10 cellular contexts compared by ENCODE assay signal in the genomic region with DNA sequence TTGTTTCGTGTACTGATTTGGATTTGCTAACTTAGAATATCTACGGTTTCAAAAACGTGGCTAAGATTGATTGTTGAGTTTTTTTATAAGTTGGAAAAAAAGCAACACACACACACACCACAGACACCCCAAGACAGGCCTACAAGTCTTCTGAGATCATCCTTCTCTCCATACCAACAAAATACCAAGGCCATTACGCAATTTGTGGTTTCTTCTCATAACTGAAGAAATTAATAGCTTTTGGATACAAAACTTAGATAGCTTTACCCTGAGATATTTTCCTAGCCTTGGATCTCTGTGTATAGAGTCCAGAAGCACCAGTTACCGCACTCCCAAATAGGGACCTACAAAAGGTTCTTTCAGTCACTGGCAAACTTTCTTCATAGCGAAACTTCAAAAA.
DNase-seq lines count a peak whose midpoint lies in the region; ATAC-seq and TF ChIP-seq lines count a peak whose summit lies in the region.
"Had no signal": no experiment of that assay in that cellular context is flagged by ENCODE, and none has a peak within 500 bp of the region (broad histone marks: within the 10 kb centered on the region; RNA-seq: fewer than 3 reads in every experiment).

No MANE protein-coding gene starts in this region.

- TF ChIP-seq POLR2A in esophagus squamous epithelium (IDR thresholded peaks at IDR 0.05) = no peak

- H3K9me3 Mint-ChIP-seq in GM23338 = no peaks in the 10 kb centered on the region
- H3K9me3 Mint-ChIP-seq in activated CD4-positive, alpha-beta T cell treated with anti-CD3 and anti-CD28 coated beads, Interleukin-2, amount 10 ng/mL, durations not matched to agents 7 days and 5 days = no peaks in the 10 kb centered on the region

- DNase-seq in EH (ENCODE audit: low read depth) (peak; percentile 96), OCI-M1 (lab: John Stamatoyannopoulos, UW) (peak; percentile 81), esophagus squamous epithelium (lab: John Stamatoyannopoulos, UW) (no peak), renal cortical epithelial cell (ENCODE audit: low read depth) (peak; percentile 64), GM23338 (ENCODE audit: low spot score) (no peak)
- no peak for DNase-seq in activated CD8-positive, alpha-beta memory T cell treated with anti-CD3 and anti-CD28 coated beads for 24 hours
- no peak for DNase-seq in activated CD4-positive, alpha-beta T cell treated with anti-CD3 and anti-CD28 coated beads, Interleukin-2, amount 10 ng/mL, durations not matched to agents 7 days and 5 days
- no peak for DNase-seq in stimulated activated CD4-positive, alpha-beta T cell treated with anti-CD3 and anti-CD28 coated beads, Interleukin-1b, Interleukin-23, amount 100 ng/mL, for 48 hours
- DNase-seq: activated naive CD4-positive, alpha-beta T cell treated with Interleukin-2 at 50 U/mL for 16 hours; testis had no signal

- WGBS in esophagus squamous epithelium, 2 donors = 56 to 73% methylated on average over 6 of the region's 6 CpGs

- POLR2A ChIA-PET in activated CD4-positive, alpha-beta T cell treated with anti-CD3 and anti-CD28 coated beads, Interleukin-2, amount 10 ng/mL, durations not matched to agents 7 days and 5 days (lab: Charles Lee) = interaction anchor here (0.8 kb wide), 1 partner anchor 18 kb away, joined by 3 read pairs; no protein-coding TSS in a partner anchor

- H3K27me3 Mint-ChIP-seq in GM23338 (ENCODE audit: insufficient read depth, low read depth, poor library complexity) = peaks cover 3% of the 10 kb centered on the region
- no peaks in the 10 kb centered on the region for H3K27me3 Mint-ChIP-seq in activated CD4-positive, alpha-beta T cell treated with anti-CD3 and anti-CD28 coated beads, Interleukin-2, amount 10 ng/mL, durations not matched to agents 7 days and 5 days

- peak overlapping the region; percentile 1 to 64 (median 60) for H3K27ac ChIP-seq in esophagus squamous epithelium
- no peak overlapping the region for H3K27ac ChIP-seq in GM23338 (ENCODE audit: low read depth)
- H3K27ac ChIP-seq: testis had no signal

- no peaks in the 10 kb centered on the region for H3K9me3 ChIP-seq in esophagus squamous epithelium
- H3K9me3 ChIP-seq: testis had no signal

- H4K20me1 ChIP-seq in GM23338 (replicated peaks; ENCODE audit: insufficient read depth) = peaks cover 21% of the 10 kb centered on the region

- no peak overlapping the region for H3K27ac Mint-ChIP-seq in GM23338
- no peak overlapping the region for H3K27ac Mint-ChIP-seq in activated CD4-positive, alpha-beta T cell treated with anti-CD3 and anti-CD28 coated beads, Interleukin-2, amount 10 ng/mL, durations not matched to agents 7 days and 5 days

- intact Hi-C loops in esophagus squamous epithelium (cut with DNase I) = no loop called here

- CTCF ChIA-PET in activated CD4-positive, alpha-beta T cell treated with anti-CD3 and anti-CD28 coated beads, Interleukin-2, amount 10 ng/mL, durations not matched to agents 7 days and 5 days (lab: Charles Lee) = interaction anchor here (0.6 to 1.1 kb wide), 2 partner anchors 12 to 13 kb away, joined by 3 read pairs; no protein-coding TSS in a partner anchor

- H3K4me3 ChIP-seq in esophagus squamous epithelium = no peak overlapping the region
- H3K4me3 ChIP-seq in GM23338 = no peak overlapping the region
- H3K4me3 ChIP-seq: testis had no signal

- no peak overlapping the region for H3K4me3 Mint-ChIP-seq in GM23338
- H3K4me3 Mint-ChIP-seq in activated CD4-positive, alpha-beta T cell treated with anti-CD3 and anti-CD28 coated beads, Interleukin-2, amount 10 ng/mL, durations not matched to agents 7 days and 5 days = no peak overlapping the region

- H3K4me2 ChIP-seq in GM23338 = no peak overlapping the region

- H3K36me3 Mint-ChIP-seq in GM23338 (ENCODE audit: low read depth) = no peaks in the 10 kb centered on the region
- peaks cover 15% of the 10 kb centered on the region for H3K36me3 Mint-ChIP-seq in activated CD4-positive, alpha-beta T cell treated with anti-CD3 and anti-CD28 coated beads, Interleukin-2, amount 10 ng/mL, durations not matched to agents 7 days and 5 days (ENCODE audit: low read depth)

- H3K4me1 Mint-ChIP-seq in GM23338 = peaks cover 24% of the 10 kb centered on the region
- H3K4me1 Mint-ChIP-seq in activated CD4-positive, alpha-beta T cell treated with anti-CD3 and anti-CD28 coated beads, Interleukin-2, amount 10 ng/mL, durations not matched to agents 7 days and 5 days = peaks cover 72% of the 10 kb centered on the region

- no peak overlapping the region for H2AFZ ChIP-seq in GM23338

- H3K36me3 ChIP-seq in esophagus squamous epithelium (no peaks in the 10 kb centered on the region), GM23338 (ENCODE audit: insufficient read depth) (no peaks in the 10 kb centered on the region)

- H3K27me3 ChIP-seq in esophagus squamous epithelium = no peaks in the 10 kb centered on the region
- no peaks in the 10 kb centered on the region for H3K27me3 ChIP-seq in GM23338 (ENCODE audit: insufficient read depth)
- H3K27me3 ChIP-seq: testis had no signal

- H3K4me1 ChIP-seq in esophagus squamous epithelium (peaks cover 7 to 72% (median 48%) of the 10 kb centered on the region in 3 donors), GM23338 (ENCODE audit: insufficient read depth) (peaks cover 19% of the 10 kb centered on the region)

- H3F3A ChIP-seq in GM23338 (replicated peaks; ENCODE audit: low read depth) = no peaks in the 10 kb centered on the region

- TF ChIP-seq CTCF in esophagus squamous epithelium (IDR thresholded peaks at IDR 0.05) (no peak), GM23338 (conservative IDR thresholded peaks at IDR 0.05; ENCODE audit: low read depth in 2 of 2) (no peak)

- peaks cover 62% of the 10 kb centered on the region for H3K79me2 ChIP-seq in GM23338 (replicated peaks; ENCODE audit: insufficient read depth)

- no peak for ATAC-seq in GM23338

- H3K9me2 ChIP-seq in GM23338 (ENCODE audit: insufficient read depth) = no peaks in the 10 kb centered on the region

TF ChIP-seq in GM23338, 12 proteins besides CTCF, POLR2A, EP300 and RAD21 (continues in another document):
- TF ChIP-seq ZNF331 (CRISPR knock-in tag; IDR thresholded peaks at IDR 0.05; ENCODE audit: low read depth) (no peak), EZH2 (IDR thresholded peaks at IDR 0.05; ENCODE audit: low read depth, unreplicated experiment) (no peak), JUNB (IDR thresholded peaks at IDR 0.05; ENCODE audit: unreplicated experiment) (no peak), STAT1 (IDR thresholded peaks at IDR 0.05; ENCODE audit: unreplicated experiment) (no peak), EZH2phosphoT487 (IDR thresholded peaks at IDR 0.05; ENCODE audit: unreplicated experiment) (no peak), POLR2AphosphoS5 (IDR thresholded peaks at IDR 0.05; ENCODE audit: low read depth) (no peak), ZNF114 (CRISPR knock-in tag; IDR thresholded peaks at IDR 0.05) (no peak), NANOG (IDR thresholded peaks at IDR 0.05; ENCODE audit: borderline replicate concordance) (no peak), CREB1 (CRISPR knock-in tag; IDR thresholded peaks at IDR 0.05; ENCODE audit: low read depth) (no peak)
- TF ChIP-seq, protein P1, sequence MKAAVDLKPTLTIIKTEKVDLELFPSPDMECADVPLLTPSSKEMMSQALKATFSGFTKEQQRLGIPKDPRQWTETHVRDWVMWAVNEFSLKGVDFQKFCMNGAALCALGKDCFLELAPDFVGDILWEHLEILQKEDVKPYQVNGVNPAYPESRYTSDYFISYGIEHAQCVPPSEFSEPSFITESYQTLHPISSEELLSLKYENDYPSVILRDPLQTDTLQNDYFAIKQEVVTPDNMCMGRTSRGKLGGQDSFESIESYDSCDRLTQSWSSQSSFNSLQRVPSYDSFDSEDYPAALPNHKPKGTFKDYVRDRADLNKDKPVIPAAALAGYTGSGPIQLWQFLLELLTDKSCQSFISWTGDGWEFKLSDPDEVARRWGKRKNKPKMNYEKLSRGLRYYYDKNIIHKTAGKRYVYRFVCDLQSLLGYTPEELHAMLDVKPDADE (IDR thresholded peaks at IDR 0.05) = no peak
- TF ChIP-seq, protein P2, sequence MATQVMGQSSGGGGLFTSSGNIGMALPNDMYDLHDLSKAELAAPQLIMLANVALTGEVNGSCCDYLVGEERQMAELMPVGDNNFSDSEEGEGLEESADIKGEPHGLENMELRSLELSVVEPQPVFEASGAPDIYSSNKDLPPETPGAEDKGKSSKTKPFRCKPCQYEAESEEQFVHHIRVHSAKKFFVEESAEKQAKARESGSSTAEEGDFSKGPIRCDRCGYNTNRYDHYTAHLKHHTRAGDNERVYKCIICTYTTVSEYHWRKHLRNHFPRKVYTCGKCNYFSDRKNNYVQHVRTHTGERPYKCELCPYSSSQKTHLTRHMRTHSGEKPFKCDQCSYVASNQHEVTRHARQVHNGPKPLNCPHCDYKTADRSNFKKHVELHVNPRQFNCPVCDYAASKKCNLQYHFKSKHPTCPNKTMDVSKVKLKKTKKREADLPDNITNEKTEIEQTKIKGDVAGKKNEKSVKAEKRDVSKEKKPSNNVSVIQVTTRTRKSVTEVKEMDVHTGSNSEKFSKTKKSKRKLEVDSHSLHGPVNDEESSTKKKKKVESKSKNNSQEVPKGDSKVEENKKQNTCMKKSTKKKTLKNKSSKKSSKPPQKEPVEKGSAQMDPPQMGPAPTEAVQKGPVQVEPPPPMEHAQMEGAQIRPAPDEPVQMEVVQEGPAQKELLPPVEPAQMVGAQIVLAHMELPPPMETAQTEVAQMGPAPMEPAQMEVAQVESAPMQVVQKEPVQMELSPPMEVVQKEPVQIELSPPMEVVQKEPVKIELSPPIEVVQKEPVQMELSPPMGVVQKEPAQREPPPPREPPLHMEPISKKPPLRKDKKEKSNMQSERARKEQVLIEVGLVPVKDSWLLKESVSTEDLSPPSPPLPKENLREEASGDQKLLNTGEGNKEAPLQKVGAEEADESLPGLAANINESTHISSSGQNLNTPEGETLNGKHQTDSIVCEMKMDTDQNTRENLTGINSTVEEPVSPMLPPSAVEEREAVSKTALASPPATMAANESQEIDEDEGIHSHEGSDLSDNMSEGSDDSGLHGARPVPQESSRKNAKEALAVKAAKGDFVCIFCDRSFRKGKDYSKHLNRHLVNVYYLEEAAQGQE (IDR thresholded peaks at IDR 0.05; ENCODE audit: unreplicated experiment) = no peak

Comparison
In these comparisons a context has a peak if more than half of its experiments do, and no peak if none do; other contexts are left out.
1. DNase-seq: peak in EH (single experiment), OCI-M1 (single experiment) and renal cortical epithelial cell (single experiment); none in esophagus squamous epithelium (single experiment), activated CD8-positive, alpha-beta memory T cell treated with anti-CD3 and anti-CD28 coated beads for 24 hours (single experiment), GM23338 (single experiment), activated CD4-positive, alpha-beta T cell treated with anti-CD3 and anti-CD28 coated beads, Interleukin-2, amount 10 ng/mL, durations not matched to agents 7 days and 5 days (single experiment) and stimulated activated CD4-positive, alpha-beta T cell treated with anti-CD3 and anti-CD28 coated beads, Interleukin-1b, Interleukin-23, amount 100 ng/mL, for 48 hours (single experiment).